ENCODE assay signal across 1 cellular context in the genomic region with DNA sequence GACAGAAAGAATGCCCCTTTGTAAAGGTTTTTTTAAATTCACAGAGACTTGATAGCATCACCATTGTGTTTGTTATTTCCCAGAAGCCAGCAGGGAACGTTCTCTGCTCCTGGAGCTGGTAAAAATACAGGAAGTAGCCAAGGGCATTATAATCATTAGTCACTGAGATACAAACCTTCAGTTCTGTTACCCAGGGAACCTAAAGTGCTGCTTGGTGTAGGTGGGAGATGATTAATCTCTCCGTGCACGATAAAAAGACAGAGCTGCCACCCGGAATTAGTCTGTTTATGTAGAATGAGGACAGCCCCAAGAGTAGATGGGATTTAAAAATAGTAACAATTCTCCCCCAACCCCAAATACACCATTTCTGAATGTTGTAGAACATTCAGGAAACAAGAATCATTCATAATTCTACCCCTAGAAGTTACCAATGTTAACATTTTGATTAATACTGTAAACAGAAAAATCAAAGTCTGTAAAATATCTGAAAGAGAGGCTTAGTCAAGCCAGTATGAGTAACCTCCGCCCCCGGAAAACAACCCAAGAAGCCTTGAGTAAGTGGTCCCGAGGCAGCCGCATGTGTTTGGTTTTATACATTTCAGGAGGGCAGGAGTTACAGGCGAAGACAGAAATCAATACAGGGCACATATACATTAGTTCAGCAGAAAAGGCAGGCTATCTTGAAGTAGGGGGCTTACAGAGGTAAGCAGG.
TF ChIP-seq lines count a peak whose summit lies in the region.

No MANE protein-coding gene starts in this region.

TF ChIP-seq in K562, 482 proteins besides CTCF, POLR2A, EP300 and RAD21 (continued from another document):
- TF ChIP-seq, protein P1, sequence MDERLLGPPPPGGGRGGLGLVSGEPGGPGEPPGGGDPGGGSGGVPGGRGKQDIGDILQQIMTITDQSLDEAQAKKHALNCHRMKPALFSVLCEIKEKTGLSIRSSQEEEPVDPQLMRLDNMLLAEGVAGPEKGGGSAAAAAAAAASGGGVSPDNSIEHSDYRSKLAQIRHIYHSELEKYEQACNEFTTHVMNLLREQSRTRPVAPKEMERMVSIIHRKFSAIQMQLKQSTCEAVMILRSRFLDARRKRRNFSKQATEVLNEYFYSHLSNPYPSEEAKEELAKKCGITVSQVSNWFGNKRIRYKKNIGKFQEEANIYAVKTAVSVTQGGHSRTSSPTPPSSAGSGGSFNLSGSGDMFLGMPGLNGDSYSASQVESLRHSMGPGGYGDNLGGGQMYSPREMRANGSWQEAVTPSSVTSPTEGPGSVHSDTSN (CRISPR knock-in tag; IDR thresholded peaks at IDR 0.05; ENCODE audit: low read depth) = no peak
- TF ChIP-seq, protein P1 (tag; conservative IDR thresholded peaks at IDR 0.05; ENCODE audit: low read depth) = peak; percentile 88
- no peak for TF ChIP-seq EWSR1 (IDR thresholded peaks at IDR 0.05; ENCODE audit: borderline replicate concordance, low read depth, partially characterized antibody)
- TF ChIP-seq, protein P2, sequence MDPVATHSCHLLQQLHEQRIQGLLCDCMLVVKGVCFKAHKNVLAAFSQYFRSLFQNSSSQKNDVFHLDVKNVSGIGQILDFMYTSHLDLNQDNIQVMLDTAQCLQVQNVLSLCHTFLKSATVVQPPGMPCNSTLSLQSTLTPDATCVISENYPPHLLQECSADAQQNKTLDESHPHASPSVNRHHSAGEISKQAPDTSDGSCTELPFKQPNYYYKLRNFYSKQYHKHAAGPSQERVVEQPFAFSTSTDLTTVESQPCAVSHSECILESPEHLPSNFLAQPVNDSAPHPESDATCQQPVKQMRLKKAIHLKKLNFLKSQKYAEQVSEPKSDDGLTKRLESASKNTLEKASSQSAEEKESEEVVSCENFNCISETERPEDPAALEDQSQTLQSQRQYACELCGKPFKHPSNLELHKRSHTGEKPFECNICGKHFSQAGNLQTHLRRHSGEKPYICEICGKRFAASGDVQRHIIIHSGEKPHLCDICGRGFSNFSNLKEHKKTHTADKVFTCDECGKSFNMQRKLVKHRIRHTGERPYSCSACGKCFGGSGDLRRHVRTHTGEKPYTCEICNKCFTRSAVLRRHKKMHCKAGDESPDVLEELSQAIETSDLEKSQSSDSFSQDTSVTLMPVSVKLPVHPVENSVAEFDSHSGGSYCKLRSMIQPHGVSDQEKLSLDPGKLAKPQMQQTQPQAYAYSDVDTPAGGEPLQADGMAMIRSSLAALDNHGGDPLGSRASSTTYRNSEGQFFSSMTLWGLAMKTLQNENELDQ (CRISPR knock-in tag; IDR thresholded peaks at IDR 0.05; ENCODE audit: borderline replicate concordance) = no peak
- no peak for TF ChIP-seq ZNF263 (CRISPR knock-in tag; IDR thresholded peaks at IDR 0.05; ENCODE audit: borderline replicate concordance)
- no peak for TF ChIP-seq MTF1 (CRISPR knock-in tag; IDR thresholded peaks at IDR 0.05; ENCODE audit: borderline replicate concordance)
- no peak for TF ChIP-seq MYC (IDR thresholded peaks at IDR 0.05; ENCODE audit: low read depth, low read length)
- TF ChIP-seq MYC (CRISPR knock-in tag; IDR thresholded peaks at IDR 0.05; ENCODE audit: borderline replicate concordance, low read depth) = no peak
- no peak for TF ChIP-seq ZC3H8 (IDR thresholded peaks at IDR 0.05)
- peak; percentile 21; the same call in 1 of the 2 replicates for TF ChIP-seq SMARCE1 (IDR thresholded peaks at IDR 0.05)
- TF ChIP-seq POLR2AphosphoS2 (IDR thresholded peaks at IDR 0.05; ENCODE audit: low read length) = no peak
- TF ChIP-seq FOXJ3 (CRISPR knock-in tag; IDR thresholded peaks at IDR 0.05) = no peak
- TF ChIP-seq MEIS2 (IDR thresholded peaks at IDR 0.05; ENCODE audit: partially characterized antibody) = peak; percentile 72
- TF ChIP-seq ETV5 (CRISPR knock-in tag; IDR thresholded peaks at IDR 0.05; ENCODE audit: low read depth) = no peak
- no peak for TF ChIP-seq MIER1 (IDR thresholded peaks at IDR 0.05; ENCODE audit: low read depth)
- no peak for TF ChIP-seq MAFF (IDR thresholded peaks at IDR 0.05; ENCODE audit: low read length)
- no peak for TF ChIP-seq FOS (IDR thresholded peaks at IDR 0.05; ENCODE audit: extremely low read depth, insufficient read length)
- TF ChIP-seq HDGF (IDR thresholded peaks at IDR 0.05) = no peak
- no peak for TF ChIP-seq ZNF551 (CRISPR knock-in tag; IDR thresholded peaks at IDR 0.05)
- TF ChIP-seq, protein P3, sequence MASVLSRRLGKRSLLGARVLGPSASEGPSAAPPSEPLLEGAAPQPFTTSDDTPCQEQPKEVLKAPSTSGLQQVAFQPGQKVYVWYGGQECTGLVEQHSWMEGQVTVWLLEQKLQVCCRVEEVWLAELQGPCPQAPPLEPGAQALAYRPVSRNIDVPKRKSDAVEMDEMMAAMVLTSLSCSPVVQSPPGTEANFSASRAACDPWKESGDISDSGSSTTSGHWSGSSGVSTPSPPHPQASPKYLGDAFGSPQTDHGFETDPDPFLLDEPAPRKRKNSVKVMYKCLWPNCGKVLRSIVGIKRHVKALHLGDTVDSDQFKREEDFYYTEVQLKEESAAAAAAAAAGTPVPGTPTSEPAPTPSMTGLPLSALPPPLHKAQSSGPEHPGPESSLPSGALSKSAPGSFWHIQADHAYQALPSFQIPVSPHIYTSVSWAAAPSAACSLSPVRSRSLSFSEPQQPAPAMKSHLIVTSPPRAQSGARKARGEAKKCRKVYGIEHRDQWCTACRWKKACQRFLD (CRISPR knock-in tag; IDR thresholded peaks at IDR 0.05) = 0 out of 2 replicates have a peak, but pooled peaks have one; percentile 20
- TF ChIP-seq NFE2 (IDR thresholded peaks at IDR 0.05; ENCODE audit: low read depth) = 0 out of 2 replicates have a peak, but pooled peaks have one; percentile 19
- TF ChIP-seq, protein P4, sequence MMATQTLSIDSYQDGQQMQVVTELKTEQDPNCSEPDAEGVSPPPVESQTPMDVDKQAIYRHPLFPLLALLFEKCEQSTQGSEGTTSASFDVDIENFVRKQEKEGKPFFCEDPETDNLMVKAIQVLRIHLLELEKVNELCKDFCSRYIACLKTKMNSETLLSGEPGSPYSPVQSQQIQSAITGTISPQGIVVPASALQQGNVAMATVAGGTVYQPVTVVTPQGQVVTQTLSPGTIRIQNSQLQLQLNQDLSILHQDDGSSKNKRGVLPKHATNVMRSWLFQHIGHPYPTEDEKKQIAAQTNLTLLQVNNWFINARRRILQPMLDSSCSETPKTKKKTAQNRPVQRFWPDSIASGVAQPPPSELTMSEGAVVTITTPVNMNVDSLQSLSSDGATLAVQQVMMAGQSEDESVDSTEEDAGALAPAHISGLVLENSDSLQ (IDR thresholded peaks at IDR 0.05) = peak; percentile 85
- TF ChIP-seq TSC22D4 (tag; IDR thresholded peaks at IDR 0.05) = no peak
- no peak for TF ChIP-seq MTA2 (IDR thresholded peaks at IDR 0.05; ENCODE audit: low read depth)
